6 cellular contexts compared by ENCODE assay signal in genomic region chrX:153727108-153727931, GRCh38. TPM values are rescaled to one million over a fixed set of nuclear protein-coding genes. Genes with fewer than 3 reads are reported as not detected.
DNase-seq lines count a peak whose midpoint lies in the region; TF ChIP-seq lines count a peak whose summit lies in the region.

No MANE protein-coding gene starts in this region.

- intact Hi-C loops in activated T-helper 1 cell treated with anti-CD3 and anti-CD28 coated beads, Interleukin-12 subunit alpha, Interleukin-12 subunit beta, Interleukin-2, Interleukin-4 antibody, amounts not matched to agents 30 ng/mL and 10 ng/mL and 1 ng/mL, durations not matched to agents 14 hours and 24 hours and 36 hours (cut with micrococcal nuclease): loop anchor here (10.0 kb wide), 1 partner anchor 667 kb away; the partner anchor contains the start of gene RPL10

- TF ChIP-seq CTCF in HL-60 (IDR thresholded peaks at IDR 0.05; ENCODE audit: insufficient read depth, low read length): no peak

- DNase-seq in HL-60 (ENCODE audit: low read depth in 1 of 2, low spot score in 1 of 2) (peak; percentile 16 to 49), medulla oblongata (ENCODE audit: extremely low spot score) (peak; percentile 71), retina (no peak), HPDE6-E6E7 (ENCODE audit: extremely low spot score) (no peak)
- no peak for DNase-seq in activated T-helper 1 cell treated with anti-CD3 and anti-CD28 coated beads, Interleukin-12 subunit alpha, Interleukin-12 subunit beta, Interleukin-2, Interleukin-4 antibody, amounts not matched to agents 30 ng/mL and 10 ng/mL and 1 ng/mL, durations not matched to agents 14 hours and 24 hours and 36 hours (ENCODE audit: low spot score)
- no peak for DNase-seq in stimulated activated CD4-positive, alpha-beta T cell treated with anti-CD3 and anti-CD28 coated beads, Interleukin-4, amount 100 ng/mL, for 1 hour

- no peaks in the 10 kb centered on the region for H3K27me3 ChIP-seq in HL-60 (ENCODE audit: insufficient read depth, poor library complexity, severe bottlenecking)

- peaks cover 23% of the 10 kb centered on the region for H3K36me3 Mint-ChIP-seq in activated T-helper 1 cell treated with anti-CD3 and anti-CD28 coated beads, Interleukin-12 subunit alpha, Interleukin-12 subunit beta, Interleukin-2, Interleukin-4 antibody, amounts not matched to agents 30 ng/mL and 10 ng/mL and 1 ng/mL, durations not matched to agents 14 hours and 24 hours and 36 hours (ENCODE audit: low read depth)

- H3K27ac Mint-ChIP-seq in activated T-helper 1 cell treated with anti-CD3 and anti-CD28 coated beads, Interleukin-12 subunit alpha, Interleukin-12 subunit beta, Interleukin-2, Interleukin-4 antibody, amounts not matched to agents 30 ng/mL and 10 ng/mL and 1 ng/mL, durations not matched to agents 14 hours and 24 hours and 36 hours: peak overlapping the region; percentile 63

- no peaks in the 10 kb centered on the region for H3K27me3 Mint-ChIP-seq in activated T-helper 1 cell treated with anti-CD3 and anti-CD28 coated beads, Interleukin-12 subunit alpha, Interleukin-12 subunit beta, Interleukin-2, Interleukin-4 antibody, amounts not matched to agents 30 ng/mL and 10 ng/mL and 1 ng/mL, durations not matched to agents 14 hours and 24 hours and 36 hours (ENCODE audit: insufficient read depth)

- peak overlapping the region; percentile 53 for H3K4me3 ChIP-seq in HL-60 (replicated peaks; ENCODE audit: insufficient read depth, low read length)

- H3K4me3 Mint-ChIP-seq in activated T-helper 1 cell treated with anti-CD3 and anti-CD28 coated beads, Interleukin-12 subunit alpha, Interleukin-12 subunit beta, Interleukin-2, Interleukin-4 antibody, amounts not matched to agents 30 ng/mL and 10 ng/mL and 1 ng/mL, durations not matched to agents 14 hours and 24 hours and 36 hours: peak overlapping the region; percentile 72

- peak overlapping the region; percentile 93 for H3K27ac ChIP-seq in HL-60 (replicated peaks)

- H3K9me3 Mint-ChIP-seq in activated T-helper 1 cell treated with anti-CD3 and anti-CD28 coated beads, Interleukin-12 subunit alpha, Interleukin-12 subunit beta, Interleukin-2, Interleukin-4 antibody, amounts not matched to agents 30 ng/mL and 10 ng/mL and 1 ng/mL, durations not matched to agents 14 hours and 24 hours and 36 hours: peaks cover 8% of the 10 kb centered on the region

- peaks cover 31% of the 10 kb centered on the region for H3K4me1 Mint-ChIP-seq in activated T-helper 1 cell treated with anti-CD3 and anti-CD28 coated beads, Interleukin-12 subunit alpha, Interleukin-12 subunit beta, Interleukin-2, Interleukin-4 antibody, amounts not matched to agents 30 ng/mL and 10 ng/mL and 1 ng/mL, durations not matched to agents 14 hours and 24 hours and 36 hours (ENCODE audit: low read depth)

RNA-seq across cellular contexts. Expression of gene ABCD1, which starts 2.7 kb away (rescaled TPM):
- total RNA-seq in activated T-helper 1 cell treated with anti-CD3 and anti-CD28 coated beads, Interleukin-12 subunit alpha, Interleukin-12 subunit beta, Interleukin-2, Interleukin-4 antibody, amounts not matched to agents 30 ng/mL and 10 ng/mL and 1 ng/mL, durations not matched to agents 14 hours and 24 hours and 36 hours: 8.4 TPM in 2 replicates

RNA-seq across cellular contexts. Expression of gene BCAP31, which starts 3.1 kb away (rescaled TPM):
- 156 and 166 TPM in 2 replicates for total RNA-seq in activated T-helper 1 cell treated with anti-CD3 and anti-CD28 coated beads, Interleukin-12 subunit alpha, Interleukin-12 subunit beta, Interleukin-2, Interleukin-4 antibody, amounts not matched to agents 30 ng/mL and 10 ng/mL and 1 ng/mL, durations not matched to agents 14 hours and 24 hours and 36 hours

RNA-seq across cellular contexts. Expression of gene PLXNB3, which starts 36.7 kb away (rescaled TPM):
- total RNA-seq in activated T-helper 1 cell treated with anti-CD3 and anti-CD28 coated beads, Interleukin-12 subunit alpha, Interleukin-12 subunit beta, Interleukin-2, Interleukin-4 antibody, amounts not matched to agents 30 ng/mL and 10 ng/mL and 1 ng/mL, durations not matched to agents 14 hours and 24 hours and 36 hours: 0.21 and 0.81 TPM in 2 replicates

RNA-seq across cellular contexts. Expression of gene SLC6A8, which starts 39.6 kb away (rescaled TPM):
- 5.9 and 6.0 TPM in 2 replicates for total RNA-seq in activated T-helper 1 cell treated with anti-CD3 and anti-CD28 coated beads, Interleukin-12 subunit alpha, Interleukin-12 subunit beta, Interleukin-2, Interleukin-4 antibody, amounts not matched to agents 30 ng/mL and 10 ng/mL and 1 ng/mL, durations not matched to agents 14 hours and 24 hours and 36 hours

RNA-seq across cellular contexts. Expression of gene SRPK3, which starts 53.5 kb away (rescaled TPM):
- not detected in 2 replicates for total RNA-seq in activated T-helper 1 cell treated with anti-CD3 and anti-CD28 coated beads, Interleukin-12 subunit alpha, Interleukin-12 subunit beta, Interleukin-2, Interleukin-4 antibody, amounts not matched to agents 30 ng/mL and 10 ng/mL and 1 ng/mL, durations not matched to agents 14 hours and 24 hours and 36 hours

Comparison
In these comparisons a context has a peak if more than half of its experiments do, and no peak if none do; other contexts are left out.
1. DNase-seq: peak in HL-60 (2 of 2) and medulla oblongata (single experiment); none in activated T-helper 1 cell treated with anti-CD3 and anti-CD28 coated beads, Interleukin-12 subunit alpha, Interleukin-12 subunit beta, Interleukin-2, Interleukin-4 antibody, amounts not matched to agents 30 ng/mL and 10 ng/mL and 1 ng/mL, durations not matched to agents 14 hours and 24 hours and 36 hours (single experiment), retina (single experiment), stimulated activated CD4-positive, alpha-beta T cell treated with anti-CD3 and anti-CD28 coated beads, Interleukin-4, amount 100 ng/mL, for 1 hour (single experiment) and HPDE6-E6E7 (single experiment).